In genomic region chr5:124908603-124909451, GRCh38 we compare ENCODE assay signal across 8 cellular contexts.
DNase-seq lines count a peak whose midpoint lies in the region; ATAC-seq and TF ChIP-seq lines count a peak whose summit lies in the region.

No MANE protein-coding gene starts in this region.

- no peaks in the 10 kb centered on the region for H3K27me3 ChIP-seq in right lobe of liver
- H3K27me3 ChIP-seq in gastrocnemius medialis: no peaks in the 10 kb centered on the region

- H3K9me3 ChIP-seq in right lobe of liver (no peaks in the 10 kb centered on the region), gastrocnemius medialis (no peaks in the 10 kb centered on the region)

- intact Hi-C loops in right lobe of liver (cut with DNase I) (no loop called here), gastrocnemius medialis (cut with DNase I; ENCODE audit: low total_unique reads) (loop anchor here (5.0 to 10.0 kb wide), 3 partner anchors 38 to 374 kb away; no protein-coding TSS in a partner anchor)

- peak; percentile 84 for ATAC-seq in GM19463 (IDR thresholded peaks at IDR 0.05; ENCODE audit: unreplicated experiment)
- ATAC-seq in HG03460 (IDR thresholded peaks at IDR 0.05; ENCODE audit: unreplicated experiment): peak; percentile 77
- ATAC-seq in right lobe of liver: peak; percentile 48 to 62 (median 55)
- no peak for ATAC-seq in gastrocnemius medialis

- H3K36me3 ChIP-seq in right lobe of liver (no peaks in the 10 kb centered on the region), gastrocnemius medialis (no peaks in the 10 kb centered on the region)

- H3K27ac ChIP-seq in right lobe of liver (peak overlapping the region in 1 of 3 donors; percentile 77), gastrocnemius medialis (no peak overlapping the region)

- TF ChIP-seq POLR2A in right lobe of liver (IDR thresholded peaks at IDR 0.05) (no peak), gastrocnemius medialis (IDR thresholded peaks at IDR 0.05) (no peak)

- TF ChIP-seq CTCF in right lobe of liver (IDR thresholded peaks at IDR 0.05) (no peak), gastrocnemius medialis (IDR thresholded peaks at IDR 0.05 in 4 of 5, conservative IDR thresholded peaks at IDR 0.05 in 1 of 5) (no peak)

- 20% methylated on average over 7 of the region's 7 CpGs for WGBS in right lobe of liver (ENCODE audit: insufficient coverage, low coverage, low lambda C conversion rate, missing lambda C conversion rate)

- in situ Hi-C loops in gastrocnemius medialis (cut with MboI; ENCODE audit: low sequenced_read_pairs in 4 of 4): loop anchor here in 3 of 4 donors (5.0 to 10.0 kb wide), 2 partner anchors 162 to 164 kb away; partner anchors contain the start of gene ZNF608 (in 3 of the 3)

- H3K4me3 ChIP-seq in right lobe of liver (no peak overlapping the region), gastrocnemius medialis (no peak overlapping the region)

- H3K4me1 ChIP-seq in right lobe of liver (peaks cover 0 to 43% (median 21%) of the 10 kb centered on the region in 4 donors), gastrocnemius medialis (peaks cover 37 to 46% of the 10 kb centered on the region in 2 donors)

- DNase-seq in COLO668 (lab: John Stamatoyannopoulos, UW; ENCODE audit: unreplicated experiment) (peak; percentile 17), SK-N-DZ (ENCODE audit: low spot score) (peak; percentile 90), right lobe of liver (no peak), gastrocnemius medialis (no peak), AG08396 (ENCODE audit: low spot score) (no peak)
- no peak for DNase-seq in stimulated activated CD4-positive, alpha-beta T cell treated with anti-CD3 and anti-CD28 coated beads, Interleukin-4, amount 100 ng/mL, for 4 hours

Comparison
In these comparisons a context has a peak if more than half of its experiments do, and no peak if none do; other contexts are left out.
1. DNase-seq: peak in COLO668 (single experiment) and SK-N-DZ (single experiment); none in right lobe of liver (0 of 3), gastrocnemius medialis (0 of 2), AG08396 (single experiment) and stimulated activated CD4-positive, alpha-beta T cell treated with anti-CD3 and anti-CD28 coated beads, Interleukin-4, amount 100 ng/mL, for 4 hours (0 of 2).
2. ATAC-seq: peak in GM19463 (single experiment), HG03460 (single experiment) and right lobe of liver (4 of 4); none in gastrocnemius medialis (0 of 2).